ENCODE assay signal across 8 cellular contexts in the genomic region with DNA sequence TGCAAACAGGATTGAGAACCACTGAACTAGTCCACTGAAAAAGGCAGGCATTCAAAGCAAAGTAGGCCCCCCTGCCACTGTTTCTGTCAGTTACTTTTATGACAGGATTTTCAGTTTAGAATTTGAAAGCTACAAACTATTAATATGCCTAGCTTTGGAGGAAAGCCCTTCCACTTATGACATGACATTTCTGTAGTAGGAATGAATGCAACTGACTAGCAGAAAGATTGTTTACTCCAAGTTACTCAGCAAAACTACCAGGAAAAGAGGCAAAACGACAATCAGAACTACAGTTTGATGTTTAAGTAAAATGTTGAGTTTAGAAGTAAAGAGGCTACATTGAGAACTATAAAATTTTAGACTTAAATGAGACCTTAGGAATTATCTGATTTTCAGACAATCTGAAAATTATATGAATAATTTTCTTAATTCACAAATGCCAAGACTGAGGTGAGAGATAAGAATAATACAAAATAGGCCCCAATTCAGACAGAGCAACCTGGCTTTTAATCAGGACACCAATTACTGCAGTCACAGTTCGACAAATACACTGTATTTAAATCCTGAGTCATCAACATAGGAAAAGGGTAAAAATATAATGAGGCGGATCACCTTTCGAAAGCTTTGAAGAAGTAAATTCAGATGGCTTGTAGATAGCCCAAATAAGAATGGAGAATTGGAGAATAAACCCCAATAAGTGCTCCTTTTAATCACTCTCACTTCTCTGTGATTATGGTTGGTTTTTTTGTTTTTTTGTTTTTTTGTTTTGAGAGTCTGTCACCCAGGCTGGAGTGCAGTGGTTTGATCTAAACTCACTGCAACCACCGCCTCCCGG. TPM values are rescaled to one million over a fixed set of nuclear protein-coding genes. Genes with fewer than 3 reads are reported as not detected.
DNase-seq lines count a peak whose midpoint lies in the region; ATAC-seq, FAIRE-seq and TF ChIP-seq lines count a peak whose summit lies in the region.
"Had no signal": no experiment of that assay in that cellular context is flagged by ENCODE, and none has a peak within 500 bp of the region (broad histone marks: within the 10 kb centered on the region; RNA-seq: fewer than 3 reads in every experiment).

No MANE protein-coding gene starts in this region.

- H3K4me1 ChIP-seq in GM23248 (ENCODE audit: insufficient read depth) (peaks cover 55% of the 10 kb centered on the region), trophoblast cell (ENCODE audit: control insufficient read depth in 1 of 2, insufficient read depth in 2 of 2, low read length in 2 of 2) (peaks cover 5 to 7% of the 10 kb centered on the region in 2 experiments), pancreas (peaks cover 26 to 46% (median 33%) of the 10 kb centered on the region in 3 donors)

- no peaks in the 10 kb centered on the region for H3K9me3 ChIP-seq in GM23248 (ENCODE audit: low read depth)
- no peaks in the 10 kb centered on the region for H3K9me3 ChIP-seq in trophoblast cell (ENCODE audit: insufficient read depth, low read depth, low read length)
- no peaks in the 10 kb centered on the region for H3K9me3 ChIP-seq in pancreas

- POLR2A ChIA-PET in RWPE1 (lab: Yijun Ruan, JAX; ENCODE audit: low non-redundant PET), result interaction anchor here (1.3 to 1.6 kb wide), 2 partner anchors 73 kb away, joined by 3 to 4 read pairs; a partner anchor contains a TSS

- H2BK5ac ChIP-seq in trophoblast cell (ENCODE audit: low read depth, low read length, poor library complexity), result no peak overlapping the region

- H4K20me1 ChIP-seq in GM23248 (ENCODE audit: insufficient read depth), result no peaks in the 10 kb centered on the region

- in situ Hi-C loops in GM23248 (cut with MboI), result loop anchor here (10.0 kb wide), 1 partner anchor 55 kb away; a partner anchor contains a TSS

- peak overlapping the region; percentile 96 for H3K4me3 ChIP-seq in GM23248
- H3K4me3 ChIP-seq in epithelial cell of proximal tubule (ENCODE audit: low read depth, low read length), result peak overlapping the region; percentile 92
- no peak overlapping the region for H3K4me3 ChIP-seq in trophoblast cell (ENCODE audit: low read depth, low read length)
- H3K4me3 ChIP-seq in pancreas, result peak overlapping the region in 2 of 4 donors; percentile 80 to 87

- H3K14ac ChIP-seq in trophoblast cell (ENCODE audit: low read length), result no peak overlapping the region

- H3K27me3 ChIP-seq in GM23248 (replicated peaks; ENCODE audit: insufficient read depth) (no peaks in the 10 kb centered on the region), trophoblast cell (ENCODE audit: insufficient read depth, low read length) (no peaks in the 10 kb centered on the region), pancreas (no peaks in the 10 kb centered on the region)

- no peak overlapping the region for H3K4ac ChIP-seq in trophoblast cell (ENCODE audit: low read depth, low read length)

- peak overlapping the region; percentile 90 for H3K27ac ChIP-seq in GM23248
- H3K27ac ChIP-seq in RWPE1, result peak overlapping the region; percentile 71
- H3K27ac ChIP-seq in trophoblast cell (ENCODE audit: low read depth, low read length), result no peak overlapping the region
- H3K27ac ChIP-seq in pancreas, result peak overlapping the region in 1 of 4 donors; percentile 24

- TF ChIP-seq CTCF in RWPE1 (conservative IDR thresholded peaks at IDR 0.05; ENCODE audit: low read depth) (no peak), epithelial cell of proximal tubule (conservative IDR thresholded peaks at IDR 0.05; ENCODE audit: low read depth, low read length) (no peak), pancreas (IDR thresholded peaks at IDR 0.05) (no peak)

- no peak overlapping the region for H4K91ac ChIP-seq in trophoblast cell (ENCODE audit: low read depth, low read length)

- H2AFZ ChIP-seq in GM23248 (0 out of 2 replicates have a peak overlapping the region, but pooled peaks have one; percentile 89), trophoblast cell (ENCODE audit: insufficient read depth, low read length, poor library complexity) (no peak overlapping the region)

- peaks cover 17% of the 10 kb centered on the region for H3K79me1 ChIP-seq in trophoblast cell (ENCODE audit: low read length)

- H3K23ac ChIP-seq in trophoblast cell (ENCODE audit: low read length), result no peak overlapping the region

- FAIRE-seq in pancreas (lab: Jason Lieb, UNC), result no peak

- H4K8ac ChIP-seq in trophoblast cell (ENCODE audit: low read depth, low read length), result no peak overlapping the region

- DNase-seq in GM23248 (peak; percentile 36), RWPE1 (ENCODE audit: low spot score) (no peak), epithelial cell of proximal tubule (ENCODE audit: low read depth) (no peak), trophoblast cell (peak in 1 of 2 donors; percentile 13), mucosa of gallbladder (ENCODE audit: low spot score) (no peak), pancreas (no peak), NCI-H1048 (lab: John Stamatoyannopoulos, UW) (no peak)
- DNase-seq: NCI-H2227 treated with DMSO at 0.1 percent for 48 hours had no signal

- 0 out of 2 replicates have a peak, but pooled peaks cover 13% of the 10 kb centered on the region for H3K36me3 ChIP-seq in GM23248 (ENCODE audit: low read depth)
- peaks cover 2 to 5% of the 10 kb centered on the region in 2 experiments for H3K36me3 ChIP-seq in trophoblast cell (ENCODE audit: control insufficient read depth in 1 of 2, insufficient read depth in 2 of 2, low read length in 2 of 2)
- H3K36me3 ChIP-seq in pancreas, result no peaks in the 10 kb centered on the region

- no peak overlapping the region for H2AK5ac ChIP-seq in trophoblast cell (ENCODE audit: low read length)

- no peak for ATAC-seq in pancreas

- H3F3A ChIP-seq in GM23248 (ENCODE audit: insufficient read depth), result peaks cover 66% of the 10 kb centered on the region

- H3K18ac ChIP-seq in trophoblast cell (ENCODE audit: low read length), result no peak overlapping the region

- no peak overlapping the region for H2BK120ac ChIP-seq in trophoblast cell (ENCODE audit: insufficient read depth, low read length, poor library complexity)

- H2BK12ac ChIP-seq in trophoblast cell (ENCODE audit: low read length), result no peak overlapping the region

- no peak overlapping the region for H4K12ac ChIP-seq in trophoblast cell (ENCODE audit: low read depth, low read length)

- intact Hi-C loops in pancreas (cut with DNase I), result no loop called here

- WGBS in GM23248 (ENCODE audit: low coverage in 1 of 2, low lambda C conversion rate in 2 of 2, missing lambda C conversion rate in 2 of 2), 2 experiments, result 80 to 87% methylated on average over 6 of the region's 6 CpGs
- no CpG with 5 or more reads among the region's 6 CpGs for WGBS in trophoblast cell (ENCODE audit: extremely low coverage, insufficient coverage, insufficient read length)
- 67 to 80% methylated on average over 6 of the region's 6 CpGs for WGBS in pancreas, 2 donors

- H3K9ac ChIP-seq in GM23248 (peak overlapping the region; percentile 89), trophoblast cell (ENCODE audit: low read length) (no peak overlapping the region)

- no peaks in the 10 kb centered on the region for H3K9me2 ChIP-seq in GM23248 (ENCODE audit: insufficient read depth)

- CTCF ChIA-PET in RWPE1 (lab: Yijun Ruan, JAX), result no interaction called here

- H3K4me2 ChIP-seq in GM23248 (ENCODE audit: unreplicated experiment) (peak overlapping the region; percentile 85), trophoblast cell (ENCODE audit: low read length) (peak overlapping the region; percentile 90)

- H3K79me2 ChIP-seq in GM23248 (ENCODE audit: insufficient read depth), result peaks cover 78% of the 10 kb centered on the region
- H3K79me2 ChIP-seq in trophoblast cell (ENCODE audit: control insufficient read depth, insufficient read depth, low read length, poor library complexity), result peaks cover 9% of the 10 kb centered on the region

RNA-seq across cellular contexts. Expression of a gene that starts 2.2 kb away (rescaled TPM):
- total RNA-seq in GM23248 (2014; rRNA removed; shearing (Covaris generic)), result 24.6 and 42.2 TPM in 2 replicates
- polyA plus RNA-seq in GM23248 (2016; fragmentation: Nextera tagmentation; extraction: Ambion mirVana), result 18.0 and 18.2 TPM in 2 replicates
- total RNA-seq in epithelial cell of proximal tubule, result 8.0 and 8.1 TPM in 2 replicates
- 32.1 and 33.0 TPM in 2 replicates for polyA plus RNA-seq in trophoblast cell (2013)
- 23.0 TPM for total RNA-seq in mucosa of gallbladder
- 10 to 100 TPM in 5 of 6 donors, 1 to 10 TPM in 1; 6.3 to 15.1 (median 12.3) TPM for total RNA-seq in pancreas
- polyA plus RNA-seq in pancreas, result 1 to 10 TPM; 6.5 to 8.1 TPM

RNA-seq across cellular contexts. Expression of a gene that starts 55.1 kb away (rescaled TPM):
- total RNA-seq in GM23248 (2014; rRNA removed; shearing (Covaris generic)), result 1.8 and 4.9 TPM in 2 replicates
- polyA plus RNA-seq in GM23248 (2016; fragmentation: Nextera tagmentation; extraction: Ambion mirVana) (1.1 and 1.2 TPM in 2 replicates), pancreas (10 to 100 TPM; 12.2 to 19.0 TPM)
- total RNA-seq in epithelial cell of proximal tubule (0.29 and 1.0 TPM in 2 replicates), mucosa of gallbladder (52.9 TPM), pancreas (10 to 100 TPM in 5 of 6 donors, 1 to 10 TPM in 1; 7.5 to 32.5 (median 14.6) TPM)
- 0.64 and 0.81 TPM in 2 replicates for polyA plus RNA-seq in trophoblast cell (2013)
